In genomic region chr9:121198512-121199042, GRCh38 we compare ENCODE assay signal across 1 cellular context.
TF ChIP-seq lines count a peak whose summit lies in the region.

No MANE protein-coding gene starts in this region.

TF ChIP-seq in liver, 16 proteins besides CTCF, POLR2A, EP300 and RAD21 (continued from another document):
- TF ChIP-seq RXRA (IDR thresholded peaks at IDR 0.05) (no peak), ATF3 (IDR thresholded peaks at IDR 0.05) (no peak)
